ENCODE assay signal across 12 cellular contexts in genomic region chr2:54084600-54084999, GRCh38. TPM values are rescaled to one million over a fixed set of nuclear protein-coding genes. Genes with fewer than 3 reads are reported as not detected.
A peak's percentile ranks its signal among the peaks of the same experiment; 100 is the strongest.
DNase-seq lines count a peak whose midpoint lies in the region; ATAC-seq, FAIRE-seq and TF ChIP-seq lines count a peak whose summit lies in the region.
"Had no signal": no experiment of that assay in that cellular context is flagged by ENCODE, and none has a peak within 500 bp of the region (broad histone marks: within the 10 kb centered on the region; RNA-seq: fewer than 3 reads in every experiment).

No MANE protein-coding gene starts in this region.

- H3K9me3 Mint-ChIP-seq in activated naive CD8-positive, alpha-beta T cell treated with anti-CD3 and anti-CD28 coated beads for 36 hours, result no peaks in the 10 kb centered on the region
- H3K9me3 Mint-ChIP-seq in activated T-cell treated with anti-CD3 and anti-CD28 coated beads, Interleukin-2, amount 50 U/mL, for 72 hours, result no peaks in the 10 kb centered on the region
- H3K9me3 Mint-ChIP-seq: activated naive CD8-positive, alpha-beta T cell treated with anti-CD3 and anti-CD28 coated beads, Interleukin-2, amount 50 U/mL, for 24 hours; stimulated activated effector memory CD8-positive, alpha-beta T cell treated with anti-CD3 and anti-CD28 coated beads, Interleukin-12 subunit alpha, Interleukin-12 subunit beta, amount 100 ng/mL, for 72 hours had no signal

- peaks cover 8% of the 10 kb centered on the region for H3K4me1 Mint-ChIP-seq in activated naive CD8-positive, alpha-beta T cell treated with anti-CD3 and anti-CD28 coated beads for 36 hours
- peaks cover 10% of the 10 kb centered on the region for H3K4me1 Mint-ChIP-seq in activated T-cell treated with anti-CD3 and anti-CD28 coated beads, Interleukin-2, amount 50 U/mL, for 72 hours (ENCODE audit: low read depth)

- H3K9me3 ChIP-seq in AG04450 (ENCODE audit: control insufficient read depth, insufficient read depth, low read length), result no peaks in the 10 kb centered on the region
- H3K9me3 ChIP-seq in body of pancreas, result no peaks in the 10 kb centered on the region
- H3K9me3 ChIP-seq in kidney (ENCODE audit: control insufficient read depth in 1 of 2, low read length in 2 of 2), result no peaks in the 10 kb centered on the region

- H3K27ac ChIP-seq in AG04450 (ENCODE audit: low read depth, low read length) (no peak overlapping the region), body of pancreas (no peak overlapping the region), kidney (ENCODE audit: low read depth in 2 of 2, low read length in 2 of 2) (no peak overlapping the region)

- H3K4me3 Mint-ChIP-seq in activated naive CD8-positive, alpha-beta T cell treated with anti-CD3 and anti-CD28 coated beads for 36 hours, result no peak overlapping the region
- no peak overlapping the region for H3K4me3 Mint-ChIP-seq in activated T-cell treated with anti-CD3 and anti-CD28 coated beads, Interleukin-2, amount 50 U/mL, for 72 hours
- H3K4me3 Mint-ChIP-seq: activated naive CD8-positive, alpha-beta T cell treated with anti-CD3 and anti-CD28 coated beads, Interleukin-2, amount 50 U/mL, for 24 hours; stimulated activated effector memory CD8-positive, alpha-beta T cell treated with anti-CD3 and anti-CD28 coated beads, Interleukin-12 subunit alpha, Interleukin-12 subunit beta, amount 100 ng/mL, for 72 hours had no signal

- H3K4me1 ChIP-seq in body of pancreas (peaks cover 12% of the 10 kb centered on the region), kidney (ENCODE audit: control insufficient read depth in 1 of 2, insufficient read depth in 1 of 2, low read depth in 1 of 2, low read length in 2 of 2) (no peaks in the 10 kb centered on the region)

- 40 to 56% methylated on average over 3 of the region's 3 CpGs for WGBS in body of pancreas, 2 donors

- H3K27me3 Mint-ChIP-seq in activated naive CD8-positive, alpha-beta T cell treated with anti-CD3 and anti-CD28 coated beads for 36 hours, result no peaks in the 10 kb centered on the region
- no peaks in the 10 kb centered on the region for H3K27me3 Mint-ChIP-seq in activated T-cell treated with anti-CD3 and anti-CD28 coated beads, Interleukin-2, amount 50 U/mL, for 72 hours (ENCODE audit: low read depth)
- H3K27me3 Mint-ChIP-seq: activated naive CD8-positive, alpha-beta T cell treated with anti-CD3 and anti-CD28 coated beads, Interleukin-2, amount 50 U/mL, for 24 hours had no signal

- peak; percentile 47 for TF ChIP-seq CTCF in AG04450 (IDR thresholded peaks at IDR 0.05; ENCODE audit: low read depth, low read length)
- TF ChIP-seq CTCF in body of pancreas (IDR thresholded peaks at IDR 0.05), result peak in 5 of 7 experiments; percentile 22 to 50 (median 36)
- peak; percentile 13 for TF ChIP-seq CTCF in kidney (IDR thresholded peaks at IDR 0.05; ENCODE audit: borderline replicate concordance, extremely low read depth, insufficient read depth)

- FAIRE-seq in kidney (lab: Jason Lieb, UNC), result no peak
- FAIRE-seq: TTC549 had no signal

- H3K27me3 ChIP-seq in AG04450 (ENCODE audit: control insufficient read depth, insufficient read depth, low read length) (no peaks in the 10 kb centered on the region), body of pancreas (no peaks in the 10 kb centered on the region)

- intact Hi-C loops in body of pancreas (cut with DNase I) (no loop called here), kidney (cut with DNase I) (no loop called here)

- no peak overlapping the region for H3K4me3 ChIP-seq in AG04450 (ENCODE audit: low read depth, low read length)
- H3K4me3 ChIP-seq in body of pancreas, result no peak overlapping the region
- no peak overlapping the region for H3K4me3 ChIP-seq in kidney (ENCODE audit: low read length in 2 of 2)

- DNase-seq in AG04450 (ENCODE audit: low read depth, low spot score) (no peak), HT-29 (ENCODE audit: low spot score) (peak; percentile 36), body of pancreas (peak; percentile 29 to 60 (median 33)), kidney (no peak), NCI-H82 (lab: John Stamatoyannopoulos, UW) (no peak)
- no peak for DNase-seq in activated CD8-positive, alpha-beta memory T cell treated with anti-CD3 and anti-CD28 coated beads, Interleukin-2, amount 50 U/mL, for 4 hours
- no peak for DNase-seq in activated naive CD8-positive, alpha-beta T cell treated with anti-CD3 and anti-CD28 coated beads for 36 hours
- no peak for DNase-seq in activated T-cell treated with anti-CD3 and anti-CD28 coated beads, Interleukin-2, amount 50 U/mL, for 72 hours
- DNase-seq: activated naive CD8-positive, alpha-beta T cell treated with anti-CD3 and anti-CD28 coated beads, Interleukin-2, amount 50 U/mL, for 24 hours; NCI-H2081 had no signal

- no peak overlapping the region for H3K27ac Mint-ChIP-seq in activated naive CD8-positive, alpha-beta T cell treated with anti-CD3 and anti-CD28 coated beads for 36 hours
- no peak overlapping the region for H3K27ac Mint-ChIP-seq in activated T-cell treated with anti-CD3 and anti-CD28 coated beads, Interleukin-2, amount 50 U/mL, for 72 hours
- H3K27ac Mint-ChIP-seq: activated naive CD8-positive, alpha-beta T cell treated with anti-CD3 and anti-CD28 coated beads, Interleukin-2, amount 50 U/mL, for 24 hours; stimulated activated effector memory CD8-positive, alpha-beta T cell treated with anti-CD3 and anti-CD28 coated beads, Interleukin-12 subunit alpha, Interleukin-12 subunit beta, amount 100 ng/mL, for 72 hours had no signal

- no peaks in the 10 kb centered on the region for H3K36me3 Mint-ChIP-seq in activated naive CD8-positive, alpha-beta T cell treated with anti-CD3 and anti-CD28 coated beads for 36 hours
- no peaks in the 10 kb centered on the region for H3K36me3 Mint-ChIP-seq in activated T-cell treated with anti-CD3 and anti-CD28 coated beads, Interleukin-2, amount 50 U/mL, for 72 hours (ENCODE audit: insufficient read depth in 2 of 2)

- no peak overlapping the region for H3K9ac ChIP-seq in kidney (ENCODE audit: low read length in 2 of 2)

- TF ChIP-seq POLR2A in body of pancreas (IDR thresholded peaks at IDR 0.05), result no peak

- ATAC-seq in body of pancreas, result peak; percentile 50
- no peak for ATAC-seq in activated T-cell treated with anti-CD3 and anti-CD28 coated beads, Interleukin-2, amount 50 U/mL, for 72 hours (replicated peaks in 1 of 2)
- ATAC-seq: activated naive CD8-positive, alpha-beta T cell treated with anti-CD3 and anti-CD28 coated beads, Interleukin-2, amount 50 U/mL, for 24 hours; stimulated activated effector memory CD8-positive, alpha-beta T cell treated with anti-CD3 and anti-CD28 coated beads, Interleukin-12 subunit alpha, Interleukin-12 subunit beta, amount 100 ng/mL, for 72 hours had no signal

- CTCF ChIA-PET in AG04450 (lab: Charles Lee), result no interaction called here

- POLR2A ChIA-PET in AG04450 (lab: Yijun Ruan, JAX), result no interaction called here

- no peaks in the 10 kb centered on the region for H3K36me3 ChIP-seq in body of pancreas (replicated peaks in 1 of 2; ENCODE audit: insufficient read depth in 1 of 2, low read depth in 2 of 2)
- no peaks in the 10 kb centered on the region for H3K36me3 ChIP-seq in kidney (ENCODE audit: control insufficient read depth in 1 of 2, insufficient read depth in 2 of 2, low read length in 2 of 2)

RNA-seq across cellular contexts. Expression of gene ACYP2, which starts 30.8 kb away (rescaled TPM):
- 6.3 and 8.1 TPM in 2 replicates for polyA plus RNA-seq in AG04450 (2011; rRNA removed)
- 5.5 and 5.8 TPM in 2 replicates for polyA minus RNA-seq in AG04450 (2011; rRNA and poly(A)+ RNA removed)
- 5.1 and 8.4 TPM in 2 replicates for total RNA-seq in HT-29 (2014; rRNA removed; shearing (Covaris generic))
- total RNA-seq in body of pancreas, result 10 to 100 TPM in 1 of 2 donors, 1 to 10 TPM in 1; 2.6 to 11.2 TPM
- 16.7 TPM for total RNA-seq in kidney
- 24.5 TPM for polyA plus RNA-seq in kidney (ENCODE audit: insufficient read depth, low read depth, low replicate concordance)
- 1 to 10 TPM; 6.2 to 7.5 TPM for total RNA-seq in activated naive CD8-positive, alpha-beta T cell treated with anti-CD3 and anti-CD28 coated beads for 36 hours
- 10 to 100 TPM in 1 of 2 donors, 1 to 10 TPM in 1; 9.6 to 10.8 TPM for total RNA-seq in activated T-cell treated with anti-CD3 and anti-CD28 coated beads, Interleukin-2, amount 50 U/mL, for 72 hours

Comparison
In these comparisons a context has a peak if more than half of its experiments do, and no peak if none do; other contexts are left out.
1. DNase-seq: peak in HT-29 (single experiment) and body of pancreas (4 of 4); none in AG04450 (single experiment), kidney (single experiment), NCI-H82 (single experiment), activated CD8-positive, alpha-beta memory T cell treated with anti-CD3 and anti-CD28 coated beads, Interleukin-2, amount 50 U/mL, for 4 hours (single experiment), activated naive CD8-positive, alpha-beta T cell treated with anti-CD3 and anti-CD28 coated beads for 36 hours (single experiment) and activated T-cell treated with anti-CD3 and anti-CD28 coated beads, Interleukin-2, amount 50 U/mL, for 72 hours (0 of 2).
2. Peak in every context shown above with its lines, with median percentiles within 50 percentile points of each other: CTCF ChIP-seq.